Comparison of ENCODE assay signal across 14 cellular contexts in the genomic region with DNA sequence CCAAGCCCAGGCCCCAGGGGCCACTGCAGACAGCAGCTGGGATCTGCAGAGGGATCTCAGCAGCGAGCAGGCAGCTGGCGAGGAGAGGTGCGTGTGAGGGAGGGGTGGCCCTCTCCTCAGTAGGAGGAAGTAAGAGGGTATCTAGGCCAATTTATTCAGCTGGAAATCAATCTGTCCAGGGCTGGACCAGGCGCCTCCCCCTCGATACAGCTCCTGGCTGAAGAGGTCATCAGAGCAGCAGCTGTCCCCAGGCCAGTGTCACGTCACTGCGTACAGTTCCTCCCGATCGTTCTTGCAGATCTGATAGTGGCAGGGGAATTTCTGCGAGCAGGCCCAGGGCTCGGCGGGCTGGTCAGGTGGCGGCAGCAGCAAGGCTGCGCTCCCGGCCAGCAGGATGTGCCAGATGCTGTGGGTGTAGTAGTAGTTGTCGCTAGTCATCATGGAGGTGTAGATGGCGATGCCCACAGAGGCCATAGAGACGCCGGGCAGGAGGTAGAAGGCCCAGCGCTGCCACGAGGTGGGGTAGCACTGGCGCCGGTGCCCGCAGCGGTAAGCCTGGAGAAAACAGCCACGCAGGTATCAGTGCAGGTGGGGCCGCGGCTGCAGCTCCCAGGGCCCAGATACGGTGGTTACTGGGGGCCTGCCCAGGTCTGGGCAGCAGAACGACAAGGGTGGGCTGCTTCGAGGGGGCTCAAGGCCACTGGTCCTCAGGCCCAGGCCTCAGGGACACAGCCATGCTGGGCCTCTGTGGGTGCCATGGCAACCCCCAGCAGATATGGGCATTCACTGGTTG. TPM values are rescaled to one million over a fixed set of nuclear protein-coding genes. Genes with fewer than 3 reads are reported as not detected.
DNase-seq lines count a peak whose midpoint lies in the region; ATAC-seq, FAIRE-seq and TF ChIP-seq lines count a peak whose summit lies in the region.
"Had no signal": no experiment of that assay in that cellular context is flagged by ENCODE, and none has a peak within 500 bp of the region (broad histone marks: within the 10 kb centered on the region; RNA-seq: fewer than 3 reads in every experiment).

No MANE protein-coding gene starts in this region.

- H3K4me1 ChIP-seq in endothelial cell of umbilical vein (ENCODE audit: control insufficient read depth, extremely low read depth, insufficient read depth, low read length): peaks cover 8% of the 10 kb centered on the region

- H3K9me1 ChIP-seq in endothelial cell of umbilical vein (replicated peaks; ENCODE audit: control insufficient read depth, extremely low read depth, insufficient read depth, low read length): no peaks in the 10 kb centered on the region

- H3K9me3 Mint-ChIP-seq in CD4-positive, alpha-beta T cell: no peaks in the 10 kb centered on the region

- FAIRE-seq in endothelial cell of umbilical vein (lab: Jason Lieb, UNC): no peak
- FAIRE-seq: H54, small intestine had no signal

- peaks cover 39% of the 10 kb centered on the region for H3K36me3 Mint-ChIP-seq in CD4-positive, alpha-beta T cell (ENCODE audit: low read depth)

- intact Hi-C loops in CD4-positive, alpha-beta T cell (cut with DNase I, micrococcal nuclease): no loop called here
- intact Hi-C loops in endothelial cell of umbilical vein (cut with micrococcal nuclease): no loop called here

- H3K4me2 ChIP-seq in endothelial cell of umbilical vein (ENCODE audit: insufficient read depth, low read length): no peak overlapping the region

- H3K27me3 Mint-ChIP-seq in CD4-positive, alpha-beta T cell: no peaks in the 10 kb centered on the region

- no peak for ATAC-seq in CD4-positive, alpha-beta T cell (ENCODE audit: poor library complexity)
- ATAC-seq in HG03442 (IDR thresholded peaks at IDR 0.05; ENCODE audit: unreplicated experiment) (no peak), GM19452 (IDR thresholded peaks at IDR 0.05; ENCODE audit: unreplicated experiment) (no peak), GM19328 (IDR thresholded peaks at IDR 0.05; ENCODE audit: unreplicated experiment) (no peak)

- H3K27ac ChIP-seq in 22Rv1 (peak overlapping the region; percentile 71; the same call in 1 of the 2 replicates), endothelial cell of umbilical vein (ENCODE audit: insufficient read depth, low read depth, low read length) (no peak overlapping the region)
- H3K27ac ChIP-seq in CD4-positive, alpha-beta T cell (ENCODE audit: low read depth, low read length): no peak overlapping the region
- H3K27ac ChIP-seq: SJSA1 had no signal

- POLR2A ChIA-PET in CD4-positive, alpha-beta T cell (lab: Charles Lee): interaction anchor here (1.4 to 2.3 kb wide), 4 partner anchors 9 to 54 kb away, joined by 3 to 60 read pairs (median 12); a partner anchor contains a TSS
- POLR2A ChIA-PET in endothelial cell of umbilical vein (lab: Charles Lee): no interaction called here

- H3K36me3 ChIP-seq in endothelial cell of umbilical vein (ENCODE audit: control insufficient read depth in 2 of 2, extremely low read depth in 1 of 2, insufficient read depth in 2 of 2, low read length in 2 of 2): peaks cover 7 to 54% of the 10 kb centered on the region in 2 experiments

- H3K27me3 ChIP-seq in CD4-positive, alpha-beta T cell (ENCODE audit: control insufficient read depth, insufficient read depth, low read length): no peaks in the 10 kb centered on the region
- H3K27me3 ChIP-seq in endothelial cell of umbilical vein (ENCODE audit: control insufficient read depth in 2 of 2, insufficient read depth in 2 of 2, low read length in 2 of 2): no peaks in the 10 kb centered on the region
- H3K27me3 ChIP-seq: left lung, SJSA1 had no signal

- CTCF ChIA-PET in CD4-positive, alpha-beta T cell (lab: Charles Lee): no interaction called here
- CTCF ChIA-PET in endothelial cell of umbilical vein (lab: Charles Lee): interaction anchor here (0.6 to 1.0 kb wide), 2 partner anchors 30 to 35 kb away, joined by 3 to 4 read pairs; a partner anchor contains a TSS

- H3K4me1 Mint-ChIP-seq in CD4-positive, alpha-beta T cell (ENCODE audit: low read depth): peaks cover 17% of the 10 kb centered on the region

- dilution Hi-C loops in endothelial cell of umbilical vein (cut with MboI; ENCODE audit: extremely low pct_ligation_motif_present, low sequenced_read_pairs): no loop called here

- TF ChIP-seq CTCF in 22Rv1 (IDR thresholded peaks at IDR 0.05) (no peak), endothelial cell of umbilical vein (IDR thresholded peaks at IDR 0.05; ENCODE audit: extremely low read depth in 1 of 2, insufficient read depth in 1 of 2, low read depth in 1 of 2, low read length in 2 of 2) (no peak)
- TF ChIP-seq CTCF in CD4-positive, alpha-beta T cell (IDR thresholded peaks at IDR 0.05): no peak

- TSS peak; percentile 21 for BruUV-seq in endothelial cell of umbilical vein (replicated peaks; lab: Mats Ljungman, UMichigan)

- no peaks in the 10 kb centered on the region for H3K79me2 ChIP-seq in endothelial cell of umbilical vein (ENCODE audit: control insufficient read depth, insufficient read depth, low read length)

- no peak overlapping the region for H3K4me3 ChIP-seq in endothelial cell of umbilical vein (replicated peaks in 1 of 3; ENCODE audit: insufficient read depth in 1 of 3, low read depth in 1 of 3, low read length in 3 of 3)
- H3K4me3 ChIP-seq: left lung, SJSA1 had no signal

- H3K4me3 Mint-ChIP-seq in CD4-positive, alpha-beta T cell: peak overlapping the region; percentile 56

- no peak for TF ChIP-seq POLR2A in endothelial cell of umbilical vein (IDR thresholded peaks at IDR 0.05; ENCODE audit: low read depth, low read length)

- H3K9ac ChIP-seq in endothelial cell of umbilical vein (replicated peaks; ENCODE audit: extremely low read depth, insufficient read depth, low read length): no peak overlapping the region

- no peaks in the 10 kb centered on the region for H4K20me1 ChIP-seq in endothelial cell of umbilical vein (replicated peaks; ENCODE audit: control insufficient read depth, extremely low read depth, insufficient read depth, low read length)

- no peak overlapping the region for H2AFZ ChIP-seq in endothelial cell of umbilical vein (ENCODE audit: low read depth, low read length)

- no peak for DNase-seq in CD4-positive, alpha-beta T cell
- DNase-seq in NCI-H510A treated with DMSO at 0.1 percent for 48 hours (lab: John Stamatoyannopoulos, UW) (peak; percentile 61), endothelial cell of umbilical vein (ENCODE audit: low read depth, low spot score) (no peak), NCI-H1436 treated with DMSO at 0.1 percent for 48 hours (lab: John Stamatoyannopoulos, UW) (no peak)
- DNase-seq: cortex of kidney, hypothalamus, left lung, small intestine had no signal

- H3K9me3 ChIP-seq in CD4-positive, alpha-beta T cell (ENCODE audit: control insufficient read depth, low read length): no peaks in the 10 kb centered on the region
- H3K9me3 ChIP-seq in endothelial cell of umbilical vein (replicated peaks; ENCODE audit: control insufficient read depth, insufficient read depth, low read length): no peaks in the 10 kb centered on the region
- H3K9me3 ChIP-seq: left lung, SJSA1 had no signal

- H3K27ac Mint-ChIP-seq in CD4-positive, alpha-beta T cell: peak overlapping the region; percentile 42

RNA-seq across cellular contexts. Expression of a gene that starts 1.6 kb away (rescaled TPM):
- 10 to 100 TPM; 19.6 to 19.7 TPM for total RNA-seq in CD4-positive, alpha-beta T cell
- 86.3 and 104 TPM in 2 replicates for total RNA-seq in endothelial cell of umbilical vein
- polyA plus RNA-seq in endothelial cell of umbilical vein: 180 and 198 TPM in 2 replicates
- 158 and 211 TPM in 2 replicates for polyA plus RNA-seq in endothelial cell of umbilical vein (2011; cell fraction: cytosol; rRNA removed)
- polyA plus RNA-seq in endothelial cell of umbilical vein (2011; cell fraction: nucleus; rRNA removed): 82.8 and 92.3 TPM in 2 replicates
- polyA plus RNA-seq in endothelial cell of umbilical vein (2012): 88.7 and 102 TPM in 2 replicates
- polyA minus RNA-seq in endothelial cell of umbilical vein: 57.6 and 61.2 TPM in 2 replicates
- polyA minus RNA-seq in endothelial cell of umbilical vein (2011; cell fraction: cytosol; rRNA and poly(A)+ RNA removed): 48.4 TPM
- 10.6 and 16.3 TPM in 2 replicates for polyA minus RNA-seq in endothelial cell of umbilical vein (2011; cell fraction: nucleus; rRNA and poly(A)+ RNA removed)

RNA-seq across cellular contexts. Expression of a gene that starts 9.9 kb away (rescaled TPM):
- total RNA-seq in CD4-positive, alpha-beta T cell: 10 to 100 TPM; 59.7 to 63.7 TPM
- 88.1 and 89.8 TPM in 2 replicates for total RNA-seq in endothelial cell of umbilical vein
- 365 and 484 TPM in 2 replicates for polyA plus RNA-seq in endothelial cell of umbilical vein
- polyA plus RNA-seq in endothelial cell of umbilical vein (2011; cell fraction: cytosol; rRNA removed): 169 and 201 TPM in 2 replicates
- 127 and 155 TPM in 2 replicates for polyA plus RNA-seq in endothelial cell of umbilical vein (2011; cell fraction: nucleus; rRNA removed)
- polyA plus RNA-seq in endothelial cell of umbilical vein (2012): 90.7 and 148 TPM in 2 replicates
- polyA minus RNA-seq in endothelial cell of umbilical vein: 166 and 233 TPM in 2 replicates
- polyA minus RNA-seq in endothelial cell of umbilical vein (2011; cell fraction: cytosol; rRNA and poly(A)+ RNA removed): 27.0 TPM
- 51.9 and 54.7 TPM in 2 replicates for polyA minus RNA-seq in endothelial cell of umbilical vein (2011; cell fraction: nucleus; rRNA and poly(A)+ RNA removed)

RNA-seq across cellular contexts. Expression of a gene that starts 19.4 kb away (rescaled TPM):
- total RNA-seq in CD4-positive, alpha-beta T cell: 10 to 100 TPM; 24.7 to 26.3 TPM
- total RNA-seq in endothelial cell of umbilical vein: 21.1 and 21.9 TPM in 2 replicates
- polyA plus RNA-seq in endothelial cell of umbilical vein: 8.0 and 8.3 TPM in 2 replicates
- 9.3 and 11.9 TPM in 2 replicates for polyA plus RNA-seq in endothelial cell of umbilical vein (2011; cell fraction: cytosol; rRNA removed)
- polyA plus RNA-seq in endothelial cell of umbilical vein (2011; cell fraction: nucleus; rRNA removed): 16.8 and 17.6 TPM in 2 replicates
- 11.3 and 17.0 TPM in 2 replicates for polyA plus RNA-seq in endothelial cell of umbilical vein (2012)
- 7.0 and 8.0 TPM in 2 replicates for polyA minus RNA-seq in endothelial cell of umbilical vein
- polyA minus RNA-seq in endothelial cell of umbilical vein (2011; cell fraction: cytosol; rRNA and poly(A)+ RNA removed): 21.3 TPM
- polyA minus RNA-seq in endothelial cell of umbilical vein (2011; cell fraction: nucleus; rRNA and poly(A)+ RNA removed): 7.1 and 8.7 TPM in 2 replicates

RNA-seq across cellular contexts. Expression of a gene that starts 25.1 kb away (rescaled TPM):
- 10 to 100 TPM; 31.2 to 32.6 TPM for total RNA-seq in CD4-positive, alpha-beta T cell
- 166 and 170 TPM in 2 replicates for total RNA-seq in endothelial cell of umbilical vein
- polyA plus RNA-seq in endothelial cell of umbilical vein: 264 and 412 TPM in 2 replicates
- 190 and 214 TPM in 2 replicates for polyA plus RNA-seq in endothelial cell of umbilical vein (2011; cell fraction: cytosol; rRNA removed)
- polyA plus RNA-seq in endothelial cell of umbilical vein (2011; cell fraction: nucleus; rRNA removed): 111 and 145 TPM in 2 replicates
- 180 and 258 TPM in 2 replicates for polyA plus RNA-seq in endothelial cell of umbilical vein (2012)
- polyA minus RNA-seq in endothelial cell of umbilical vein: 70.2 and 79.0 TPM in 2 replicates
- 15.6 TPM for polyA minus RNA-seq in endothelial cell of umbilical vein (2011; cell fraction: cytosol; rRNA and poly(A)+ RNA removed)
- polyA minus RNA-seq in endothelial cell of umbilical vein (2011; cell fraction: nucleus; rRNA and poly(A)+ RNA removed): 21.5 and 33.0 TPM in 2 replicates

RNA-seq across cellular contexts. Expression of a gene that starts 29.8 kb away (rescaled TPM):
- total RNA-seq in CD4-positive, alpha-beta T cell: 1 to 10 TPM; 5.7 to 7.0 TPM
- 23.1 and 28.3 TPM in 2 replicates for total RNA-seq in endothelial cell of umbilical vein
- 46.5 and 61.7 TPM in 2 replicates for polyA plus RNA-seq in endothelial cell of umbilical vein
- polyA plus RNA-seq in endothelial cell of umbilical vein (2011; cell fraction: cytosol; rRNA removed): 19.8 and 30.3 TPM in 2 replicates
- 82.4 and 87.1 TPM in 2 replicates for polyA plus RNA-seq in endothelial cell of umbilical vein (2011; cell fraction: nucleus; rRNA removed)
- 16.7 and 26.2 TPM in 2 replicates for polyA plus RNA-seq in endothelial cell of umbilical vein (2012)
- polyA minus RNA-seq in endothelial cell of umbilical vein: 13.3 and 20.1 TPM in 2 replicates
- polyA minus RNA-seq in endothelial cell of umbilical vein (2011; cell fraction: cytosol; rRNA and poly(A)+ RNA removed): 17.4 TPM
- 12.1 and 15.1 TPM in 2 replicates for polyA minus RNA-seq in endothelial cell of umbilical vein (2011; cell fraction: nucleus; rRNA and poly(A)+ RNA removed)
